Comparison of ENCODE assay signal across 21 cellular contexts in the genomic region with DNA sequence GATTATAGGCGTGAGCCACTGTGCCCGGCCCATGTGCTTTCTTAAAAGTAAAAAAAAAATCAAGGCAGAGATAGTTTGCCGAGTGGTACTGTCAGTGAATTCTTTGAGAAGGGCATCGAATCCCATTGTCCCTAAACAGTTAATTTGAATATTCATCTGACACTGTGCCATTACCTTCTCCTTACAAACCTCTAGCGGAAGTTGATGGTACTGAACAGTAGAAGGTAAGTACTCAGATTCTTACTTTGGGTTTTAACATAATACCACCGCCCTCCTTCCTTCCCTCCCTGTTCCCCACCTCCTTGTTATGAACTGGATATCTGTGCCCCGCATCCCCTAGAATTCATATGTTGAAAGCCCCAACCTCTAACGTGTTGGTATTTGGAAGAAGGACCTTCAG. TPM values are rescaled to one million over a fixed set of nuclear protein-coding genes. Genes with fewer than 3 reads are reported as not detected.
"Had no signal": no experiment of that assay in that cellular context is flagged by ENCODE, and none has a peak within 500 bp of the region (broad histone marks: within the 10 kb centered on the region; RNA-seq: fewer than 3 reads in every experiment).

No MANE protein-coding gene starts in this region.

- H3K9me3 Mint-ChIP-seq: stimulated activated naive CD8-positive, alpha-beta T cell treated with anti-CD3 and anti-CD28 coated beads, Interleukin-15, amount 100 ng/mL, for 72 hours had no signal

- H3K27me3 ChIP-seq: right lobe of liver, transverse colon had no signal

- H3K4me1 ChIP-seq: right lobe of liver, spleen had no signal

- DNase-seq: cortex of kidney; effector CD8-positive, alpha-beta T cell; foreskin melanocyte; heart right ventricle; hypothalamus; mammary epithelial cell; naive thymus-derived CD8-positive, alpha-beta T cell; right lobe of liver; spleen; stimulated activated CD4-positive, alpha-beta T cell treated with anti-CD3 and anti-CD28 coated beads, Interleukin-15, amount 100 ng/mL, for 24 hours; stimulated activated CD4-positive, alpha-beta T cell treated with anti-CD3 and anti-CD28 coated beads, Interleukin-1b, Interleukin-23, amount 100 ng/mL, for 48 hours; stimulated activated CD4-positive, alpha-beta T cell treated with anti-CD3 and anti-CD28 coated beads, Interleukin-4, amount 100 ng/mL, for 4 hours; stimulated activated naive B cell treated with anti-CD40 and anti-IgM and Interleukin-4, amounts not matched to agents 10 μg/mL and 1 μg/mL and 100 μg/mL, for 72 hours; stimulated activated naive CD8-positive, alpha-beta T cell treated with anti-CD3 and anti-CD28 coated beads, Interleukin-15, amount 100 ng/mL, for 72 hours; transverse colon had no signal

- H3K4me3 Mint-ChIP-seq: naive thymus-derived CD8-positive, alpha-beta T cell; stimulated activated naive B cell treated with anti-CD40 and anti-IgM and Interleukin-4, amounts not matched to agents 10 μg/mL and 1 μg/mL and 100 μg/mL, for 72 hours; stimulated activated naive CD8-positive, alpha-beta T cell treated with anti-CD3 and anti-CD28 coated beads, Interleukin-15, amount 100 ng/mL, for 72 hours had no signal

- H3K27ac Mint-ChIP-seq: naive thymus-derived CD8-positive, alpha-beta T cell; progenitor cell of endocrine pancreas; stimulated activated naive B cell treated with anti-CD40 and anti-IgM and Interleukin-4, amounts not matched to agents 10 μg/mL and 1 μg/mL and 100 μg/mL, for 72 hours; stimulated activated naive CD8-positive, alpha-beta T cell treated with anti-CD3 and anti-CD28 coated beads, Interleukin-15, amount 100 ng/mL, for 72 hours had no signal

- H3K27ac ChIP-seq: heart right ventricle, right lobe of liver, thoracic aorta, transverse colon had no signal

- H3K9me3 ChIP-seq: heart right ventricle, right lobe of liver, thoracic aorta, transverse colon had no signal

- H3K36me3 ChIP-seq: heart right ventricle, right lobe of liver, spleen, thoracic aorta, transverse colon had no signal

- H3K4me3 ChIP-seq: dorsolateral prefrontal cortex, heart right ventricle, right lobe of liver, spleen, thoracic aorta, transverse colon had no signal

- H3K4me1 Mint-ChIP-seq: naive thymus-derived CD8-positive, alpha-beta T cell; stimulated activated naive B cell treated with anti-CD40 and anti-IgM and Interleukin-4, amounts not matched to agents 10 μg/mL and 1 μg/mL and 100 μg/mL, for 72 hours; stimulated activated naive CD8-positive, alpha-beta T cell treated with anti-CD3 and anti-CD28 coated beads, Interleukin-15, amount 100 ng/mL, for 72 hours had no signal

- FAIRE-seq: islet of Langerhans had no signal

- H3K36me3 Mint-ChIP-seq: stimulated activated naive B cell treated with anti-CD40 and anti-IgM and Interleukin-4, amounts not matched to agents 10 μg/mL and 1 μg/mL and 100 μg/mL, for 72 hours had no signal

- ATAC-seq: heart right ventricle; left lobe of liver; naive thymus-derived CD8-positive, alpha-beta T cell; right lobe of liver; stimulated activated naive B cell treated with anti-CD40 and anti-IgM and Interleukin-4, amounts not matched to agents 10 μg/mL and 1 μg/mL and 100 μg/mL, for 72 hours; stimulated activated naive CD8-positive, alpha-beta T cell treated with anti-CD3 and anti-CD28 coated beads, Interleukin-15, amount 100 ng/mL, for 72 hours had no signal

RNA-seq across cellular contexts. Expression of a gene that starts 58.2 kb away (rescaled TPM):
- polyA plus RNA-seq: neural cell had no signal
